In the genomic region with DNA sequence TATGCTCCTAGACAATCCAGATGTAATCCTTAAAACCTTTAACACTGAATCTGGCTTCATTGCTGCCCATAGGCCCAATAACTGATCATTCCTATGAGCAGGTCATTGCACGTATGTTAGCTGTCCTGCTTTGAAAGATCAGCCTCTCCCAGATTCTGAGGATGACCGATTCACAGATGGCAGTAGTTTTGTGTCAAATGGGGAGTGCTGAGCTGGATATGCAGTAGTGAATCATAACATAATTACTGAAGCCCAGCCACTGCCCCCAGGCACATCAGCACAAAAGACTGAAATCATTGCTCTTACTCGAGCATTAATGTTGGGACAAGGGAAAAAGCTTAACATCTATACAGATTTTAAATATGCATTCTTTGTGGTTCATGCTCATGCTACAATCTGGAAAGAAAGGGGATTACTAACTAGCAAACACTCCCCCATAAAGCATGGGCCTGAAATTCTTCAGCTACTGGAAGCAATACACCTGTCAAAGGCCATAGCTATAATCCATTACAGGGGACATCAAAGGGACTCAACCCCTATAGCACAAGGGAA, we compare ENCODE assay signal across 22 cellular contexts. TPM values are rescaled to one million over a fixed set of nuclear protein-coding genes. Genes with fewer than 3 reads are reported as not detected.
DNase-seq lines count a peak whose midpoint lies in the region; ATAC-seq and TF ChIP-seq lines count a peak whose summit lies in the region.
"Had no signal": no experiment of that assay in that cellular context is flagged by ENCODE, and none has a peak within 500 bp of the region (broad histone marks: within the 10 kb centered on the region; RNA-seq: fewer than 3 reads in every experiment).

No MANE protein-coding gene starts in this region.

- H3K4me3 Mint-ChIP-seq in MCF 10A (ENCODE audit: unreplicated experiment): no peak overlapping the region
- no peak overlapping the region for H3K4me3 Mint-ChIP-seq in stimulated activated effector memory CD8-positive, alpha-beta T cell treated with anti-CD3 and anti-CD28 coated beads, Interleukin-12 subunit alpha, Interleukin-12 subunit beta, amount 100 ng/mL, for 72 hours
- H3K4me3 Mint-ChIP-seq: CD14-positive monocyte had no signal

- no peak overlapping the region for H3K9ac ChIP-seq in mammary epithelial cell (ENCODE audit: insufficient read depth, low read length)

- BruUV-seq in mammary epithelial cell (replicated peaks; lab: Mats Ljungman, UMichigan): no TSS peak
- BruUV-seq in MCF 10A (replicated peaks; lab: Mats Ljungman, UMichigan): no TSS peak

- dilution Hi-C loops in mammary epithelial cell (cut with HindIII; ENCODE audit: low sequenced_read_pairs): no loop called here

- no peaks in the 10 kb centered on the region for H4K20me1 ChIP-seq in mammary epithelial cell (ENCODE audit: insufficient read depth, low read length)

- no peaks in the 10 kb centered on the region for H3K4me1 Mint-ChIP-seq in MCF 10A (ENCODE audit: insufficient read depth, unreplicated experiment)
- no peaks in the 10 kb centered on the region for H3K4me1 Mint-ChIP-seq in stimulated activated effector memory CD8-positive, alpha-beta T cell treated with anti-CD3 and anti-CD28 coated beads, Interleukin-12 subunit alpha, Interleukin-12 subunit beta, amount 100 ng/mL, for 72 hours
- H3K4me1 Mint-ChIP-seq: CD14-positive monocyte had no signal

- no peak overlapping the region for H3K27ac Mint-ChIP-seq in MCF 10A (ENCODE audit: low read depth, unreplicated experiment)
- no peak overlapping the region for H3K27ac Mint-ChIP-seq in stimulated activated effector memory CD8-positive, alpha-beta T cell treated with anti-CD3 and anti-CD28 coated beads, Interleukin-12 subunit alpha, Interleukin-12 subunit beta, amount 100 ng/mL, for 72 hours
- H3K27ac Mint-ChIP-seq: CD14-positive monocyte had no signal

- H3K9me3 Mint-ChIP-seq in MCF 10A (ENCODE audit: unreplicated experiment): peaks cover 2% of the 10 kb centered on the region
- H3K9me3 Mint-ChIP-seq in stimulated activated effector memory CD8-positive, alpha-beta T cell treated with anti-CD3 and anti-CD28 coated beads, Interleukin-12 subunit alpha, Interleukin-12 subunit beta, amount 100 ng/mL, for 72 hours: no peaks in the 10 kb centered on the region

- in situ Hi-C loops in mammary epithelial cell (cut with MboI; ENCODE audit: low sequenced_read_pairs in 2 of 2): no loop called here

- H3K27ac ChIP-seq in mammary epithelial cell (ENCODE audit: insufficient read depth, low read depth, low read length) (no peak overlapping the region), right cardiac atrium (ENCODE audit: low read length) (no peak overlapping the region)

- no peaks in the 10 kb centered on the region for H3K4me1 ChIP-seq in mammary epithelial cell (ENCODE audit: insufficient read depth, low read length)
- H3K4me1 ChIP-seq in right cardiac atrium (ENCODE audit: control insufficient read depth, insufficient read depth, low read length): no peaks in the 10 kb centered on the region

- POLR2A ChIA-PET in MCF 10A (lab: Yijun Ruan, JAX): interaction anchor here (1.0 kb wide), 1 partner anchor 10 kb away, joined by 3 read pairs; no protein-coding TSS in a partner anchor

- intact Hi-C loops in mammary epithelial cell (cut with micrococcal nuclease) (no loop called here), MCF 10A (cut with micrococcal nuclease) (no loop called here), right cardiac atrium (cut with DNase I) (no loop called here)

- H3K27me3 ChIP-seq in mammary epithelial cell (ENCODE audit: insufficient read depth, low read length): no peaks in the 10 kb centered on the region
- H3K27me3 ChIP-seq in right cardiac atrium (ENCODE audit: control insufficient read depth, insufficient read depth): no peaks in the 10 kb centered on the region

- DNase-seq in mammary epithelial cell (peak; percentile 31), MCF 10A (ENCODE audit: unreplicated experiment) (no peak), NCI-H69 (lab: John Stamatoyannopoulos, UW) (peak; percentile 41), epithelial cell of esophagus (ENCODE audit: low read depth) (peak; percentile 73), right cardiac atrium (no peak), cerebellar nuclear complex (lab: John Stamatoyannopoulos, UW) (no peak)
- DNase-seq in activated CD8-positive, alpha-beta memory T cell treated with anti-CD3 and anti-CD28 coated beads, Interleukin-2, amount 50 U/mL, for 4 hours: no peak
- no peak for DNase-seq in stimulated activated effector memory CD8-positive, alpha-beta T cell treated with anti-CD3 and anti-CD28 coated beads, Interleukin-12 subunit alpha, Interleukin-12 subunit beta, amount 100 ng/mL, for 72 hours (ENCODE audit: low spot score in 2 of 2)
- DNase-seq: 8988T; HCEC 1CT; NCI-H1092; NCI-H1436; NCI-H187 treated with DMSO at 0.1 percent for 48 hours; NCI-H2107; NCI-H510A; NCI-H748 treated with DMSO at 0.1 percent for 48 hours; NK-92 treated with Interleukin-12 subunit alpha and Interleukin-12 subunit beta, amount 100 ng/mL, for 24 hours; SIG-M5; T-helper 1 cell had no signal

- 41% methylated on average over 3 of the region's 3 CpGs for WGBS in mammary epithelial cell (ENCODE audit: low coverage, missing lambda C conversion rate)
- WGBS in right cardiac atrium: 84% methylated on average over 3 of the region's 3 CpGs

- H3K79me2 ChIP-seq in mammary epithelial cell (ENCODE audit: insufficient read depth, low read length): no peaks in the 10 kb centered on the region

- no peaks in the 10 kb centered on the region for H3K36me3 ChIP-seq in mammary epithelial cell (ENCODE audit: insufficient read depth, low read length)

- H3K9me3 ChIP-seq in mammary epithelial cell (replicated peaks; ENCODE audit: insufficient read depth, low read length) (no peaks in the 10 kb centered on the region), right cardiac atrium (ENCODE audit: control insufficient read depth, low read length) (no peaks in the 10 kb centered on the region)

- no peak for ATAC-seq in right cardiac atrium
- no peak for ATAC-seq in stimulated activated effector memory CD8-positive, alpha-beta T cell treated with anti-CD3 and anti-CD28 coated beads, Interleukin-12 subunit alpha, Interleukin-12 subunit beta, amount 100 ng/mL, for 72 hours
- ATAC-seq: GM12878, K562 had no signal

- H3K36me3 Mint-ChIP-seq in MCF 10A (ENCODE audit: insufficient read depth, unreplicated experiment): no peaks in the 10 kb centered on the region
- no peaks in the 10 kb centered on the region for H3K36me3 Mint-ChIP-seq in stimulated activated effector memory CD8-positive, alpha-beta T cell treated with anti-CD3 and anti-CD28 coated beads, Interleukin-12 subunit alpha, Interleukin-12 subunit beta, amount 100 ng/mL, for 72 hours
- H3K36me3 Mint-ChIP-seq: CD14-positive monocyte had no signal

- no peak overlapping the region for H2AFZ ChIP-seq in mammary epithelial cell (ENCODE audit: low read depth, low read length)

- H3K27me3 Mint-ChIP-seq in MCF 10A (ENCODE audit: insufficient read depth, unreplicated experiment): peaks cover 33% of the 10 kb centered on the region

- no peak for TF ChIP-seq CTCF in mammary epithelial cell (conservative IDR thresholded peaks at IDR 0.05 in 1 of 2, IDR thresholded peaks at IDR 0.05 in 1 of 2; ENCODE audit: extremely low read depth in 1 of 2, insufficient read depth in 1 of 2, low read depth in 1 of 2, low read length in 2 of 2)
- TF ChIP-seq CTCF in MCF 10A (IDR thresholded peaks at IDR 0.05; ENCODE audit: unreplicated experiment): no peak
- no peak for TF ChIP-seq CTCF in epithelial cell of esophagus (IDR thresholded peaks at IDR 0.05; ENCODE audit: insufficient read depth, low read depth, low read length, missing control alignments)

- H3K4me3 ChIP-seq in mammary epithelial cell (replicated peaks in 1 of 3; ENCODE audit: insufficient read depth in 1 of 3, low read depth in 2 of 3, low read length in 3 of 3) (no peak overlapping the region), epithelial cell of esophagus (ENCODE audit: low read length) (no peak overlapping the region), right cardiac atrium (ENCODE audit: low read length) (no peak overlapping the region)
- H3K4me3 ChIP-seq: GM12878, K562 had no signal

- no peak overlapping the region for H3K4me2 ChIP-seq in mammary epithelial cell (ENCODE audit: insufficient read depth, low read depth, low read length)

- CTCF ChIA-PET in mammary epithelial cell (lab: Charles Lee; ENCODE audit: low non-redundant PET) (no interaction called here), MCF 10A (lab: Yijun Ruan, JAX) (interaction anchor here (0.7 kb wide), 1 partner anchor 624 kb away, joined by 3 read pairs; no protein-coding TSS in a partner anchor)

RNA-seq across cellular contexts. Expression of gene ZNF280C, which starts 16.4 kb away (rescaled TPM):
- 1 to 10 TPM; 4.8 to 5.1 TPM for total RNA-seq in mammary epithelial cell
- polyA plus RNA-seq in mammary epithelial cell: 2.9 TPM
- polyA minus RNA-seq in mammary epithelial cell: 5.1 TPM
- total RNA-seq in MCF 10A (2022): 5.5 and 6.6 TPM in 2 replicates
- total RNA-seq in right cardiac atrium: 1 to 10 TPM; 1.6 to 2.4 (median 2.1) TPM
- polyA plus RNA-seq in right cardiac atrium: 0.86 TPM

RNA-seq across cellular contexts. Expression of gene SLC25A14, which starts 54.6 kb away (rescaled TPM):
- 10 to 100 TPM in 1 of 2 donors, 1 to 10 TPM in 1; 8.8 to 12.4 TPM for total RNA-seq in mammary epithelial cell
- 6.6 TPM for polyA plus RNA-seq in mammary epithelial cell
- polyA minus RNA-seq in mammary epithelial cell: 3.9 TPM
- total RNA-seq in MCF 10A (2022): 12.5 and 13.7 TPM in 2 replicates
- 1 to 10 TPM; 5.5 to 7.9 (median 6.3) TPM for total RNA-seq in right cardiac atrium
- polyA plus RNA-seq in right cardiac atrium: 7.4 TPM

Comparison
In these comparisons a context has a peak if more than half of its experiments do, and no peak if none do; other contexts are left out.
1. DNase-seq: peak in mammary epithelial cell (single experiment), NCI-H69 (single experiment) and epithelial cell of esophagus (single experiment); none in MCF 10A (single experiment), activated CD8-positive, alpha-beta memory T cell treated with anti-CD3 and anti-CD28 coated beads, Interleukin-2, amount 50 U/mL, for 4 hours (single experiment), right cardiac atrium (0 of 3), cerebellar nuclear complex (0 of 2) and stimulated activated effector memory CD8-positive, alpha-beta T cell treated with anti-CD3 and anti-CD28 coated beads, Interleukin-12 subunit alpha, Interleukin-12 subunit beta, amount 100 ng/mL, for 72 hours (0 of 2).